Comparison of ENCODE assay signal across 28 cellular contexts in genomic region chr10:80661526-80661925, GRCh38.
"Had no signal": no experiment of that assay in that cellular context is flagged by ENCODE, and none has a peak within 500 bp of the region (broad histone marks: within the 10 kb centered on the region; RNA-seq: fewer than 3 reads in every experiment).

No MANE protein-coding gene starts in this region.

- DNase-seq: Karpas-422, MM.1S, NCI-H1092, NCI-H1105, NCI-H1417 treated with DMSO at 0.1 percent for 48 hours, NCI-H1436 treated with DMSO at 0.1 percent for 48 hours, NCI-H1694, NCI-H187, NCI-H1930, NCI-H2029 treated with DMSO at 0.1 percent for 48 hours, NCI-H2081 treated with DMSO at 0.1 percent for 48 hours, NCI-H2107, NCI-H2171, NCI-H226, NCI-H446 treated with DMSO at 0.1 percent for 48 hours, NCI-H510A, NCI-H524, NCI-H526, NCI-H69, NCI-H748 treated with DMSO at 0.1 percent for 48 hours, PC-9, SHP77, SJCRH30 had no signal

- H3K4me1 ChIP-seq: SJCRH30 had no signal

- H3K27ac ChIP-seq: KMS-11, PC-9, RWPE1, SJCRH30, SK-N-MC had no signal

- H3K36me3 ChIP-seq: SJCRH30 had no signal

- H3K9me3 ChIP-seq: SJCRH30 had no signal

- H3K4me3 ChIP-seq: PC-9, SJCRH30, SK-N-MC had no signal

- H3K27me3 ChIP-seq: SJCRH30 had no signal

- ATAC-seq: Panc1, SK-N-SH treated with all-trans-retinoic acid at 6 μM for 48 hours had no signal
